10 cellular contexts compared by ENCODE assay signal in the genomic region with DNA sequence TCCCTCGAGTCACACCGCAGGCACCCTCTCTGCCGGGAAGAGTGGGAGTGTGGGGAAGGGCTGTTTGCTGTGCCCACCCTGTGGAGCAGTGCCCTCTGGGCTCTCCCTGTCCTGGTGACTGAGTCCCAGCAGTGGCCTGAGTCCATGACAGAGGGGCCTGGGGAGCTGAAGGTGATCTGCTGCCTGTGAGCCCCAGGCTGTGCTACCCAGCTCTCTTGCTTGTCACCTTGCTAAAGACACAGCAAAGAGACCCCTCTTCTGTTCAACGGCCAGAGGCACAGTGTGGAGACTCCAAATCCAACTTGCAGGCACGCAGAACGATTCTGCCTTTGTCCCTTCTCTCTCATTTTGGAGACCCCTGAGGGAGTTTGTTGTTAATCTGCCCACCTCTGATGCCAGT.
"Had no signal": no experiment of that assay in that cellular context is flagged by ENCODE, and none has a peak within 500 bp of the region (broad histone marks: within the 10 kb centered on the region; RNA-seq: fewer than 3 reads in every experiment).

No MANE protein-coding gene starts in this region.

- DNase-seq: activated naive CD4-positive, alpha-beta T cell treated with anti-CD3 and anti-CD28 coated beads for 36 hours; foreskin keratinocyte; immature natural killer cell; stimulated activated CD4-positive, alpha-beta T cell treated with anti-CD3 and anti-CD28 coated beads, Interleukin-12 subunit alpha, Interleukin-12 subunit beta, amount 100 ng/mL, for 4 hours; stimulated activated CD4-positive, alpha-beta T cell treated with anti-CD3 and anti-CD28 coated beads, Interleukin-2, amount 100 ng/mL, for 24 hours; T-helper 1 cell; T1000; uterus had no signal

- H3K4me3 ChIP-seq: pancreas, uterus had no signal

- H3K27me3 ChIP-seq: foreskin keratinocyte, pancreas, uterus had no signal

- H3K4me1 ChIP-seq: uterus had no signal

- H3K36me3 ChIP-seq: pancreas, uterus had no signal

- H3K27ac ChIP-seq: foreskin keratinocyte, uterus had no signal

- H3K9me3 ChIP-seq: pancreas, uterus had no signal

- ATAC-seq: activated CD4-positive, CD25-positive, alpha-beta regulatory T cell treated with anti-CD3 and anti-CD28 coated beads, Interleukin-2, amount 50 U/mL, for 24 hours; foreskin keratinocyte had no signal
